Comparison of ENCODE assay signal across 15 cellular contexts in the genomic region with DNA sequence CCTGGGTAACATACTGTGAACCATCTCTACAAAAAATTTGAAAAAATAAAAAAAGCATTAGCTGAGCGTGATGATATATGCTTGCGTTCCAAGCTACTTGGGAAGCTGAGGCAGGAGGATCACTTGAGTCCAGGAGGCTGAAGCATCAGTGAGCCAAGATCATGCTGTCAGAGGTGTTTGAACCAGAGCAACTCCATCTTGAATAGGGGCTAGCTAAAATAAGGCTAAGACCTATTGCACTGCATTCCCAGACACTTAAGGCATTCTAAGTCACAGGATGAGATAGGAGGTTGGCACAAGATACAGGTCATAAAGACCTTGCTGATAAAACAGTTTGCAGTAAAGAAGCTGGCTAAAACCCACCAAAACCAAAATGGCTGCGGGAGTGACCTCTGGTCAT. TPM values are rescaled to one million over a fixed set of nuclear protein-coding genes. Genes with fewer than 3 reads are reported as not detected.
"Had no signal": no experiment of that assay in that cellular context is flagged by ENCODE, and none has a peak within 500 bp of the region (broad histone marks: within the 10 kb centered on the region; RNA-seq: fewer than 3 reads in every experiment).

No MANE protein-coding gene starts in this region.

RNA-seq across cellular contexts. Expression of a gene that starts 58.5 kb away (rescaled TPM):
- total RNA-seq: kidney epithelial cell; left cardiac atrium; left colon; left ventricle myocardium inferior; left ventricle myocardium superior; lower leg skin; lung microvascular endothelial cell; mesenteric fat pad; mesothelial cell of epicardium; mononuclear cell; myocyte; naive thymus-derived CD4-positive, alpha-beta T cell had no signal
- polyA plus RNA-seq: immature natural killer cell; keratinocyte; mammary epithelial cell; naive thymus-derived CD4-positive, alpha-beta T cell had no signal
